ENCODE assay signal across 18 cellular contexts in the genomic region with DNA sequence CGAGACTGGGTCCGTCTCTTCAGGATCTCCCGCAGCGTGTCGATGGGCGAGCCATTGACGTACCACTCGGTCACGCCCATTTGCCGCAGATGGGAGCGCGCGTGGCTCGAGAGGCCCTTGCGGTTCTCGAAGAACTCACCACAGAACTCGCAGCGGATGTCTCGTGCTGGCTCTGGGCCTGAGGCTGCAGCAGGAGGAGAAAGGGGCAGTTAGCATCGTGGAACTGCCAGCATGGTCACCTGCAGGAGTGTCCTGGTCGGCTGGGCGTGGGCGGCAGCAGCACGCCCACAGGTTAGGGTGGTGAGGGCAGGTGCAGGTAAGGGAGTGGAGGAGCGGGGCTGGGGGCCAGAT. TPM values are rescaled to one million over a fixed set of nuclear protein-coding genes. Genes with fewer than 3 reads are reported as not detected.
DNase-seq lines count a peak whose midpoint lies in the region; ATAC-seq and TF ChIP-seq lines count a peak whose summit lies in the region.
"Had no signal": no experiment of that assay in that cellular context is flagged by ENCODE, and none has a peak within 500 bp of the region (broad histone marks: within the 10 kb centered on the region; RNA-seq: fewer than 3 reads in every experiment).

No MANE protein-coding gene starts in this region.

- TF ChIP-seq CTCF in spleen (IDR thresholded peaks at IDR 0.05 in 8 of 11, conservative IDR thresholded peaks at IDR 0.05 in 3 of 11), result no peak

- peak overlapping the region; percentile 22 for H3K27ac Mint-ChIP-seq in activated naive CD8-positive, alpha-beta T cell
- no peak overlapping the region for H3K27ac Mint-ChIP-seq in activated naive CD8-positive, alpha-beta T cell treated with anti-CD3 and anti-CD28 coated beads, Interleukin-2, amount 50 U/mL, for 24 hours

- WGBS in spleen, 5 donors, result 95 to 98% (median 97%) methylated on average over 11 to 25 of the region's 25 CpGs

- ATAC-seq in activated naive CD8-positive, alpha-beta T cell treated with anti-CD3 and anti-CD28 coated beads, Interleukin-2, amount 50 U/mL, for 24 hours, result no peak
- ATAC-seq in HG03342 (IDR thresholded peaks at IDR 0.05; ENCODE audit: unreplicated experiment), result no peak
- ATAC-seq: A549, HCT116 had no signal

- no peak overlapping the region for H3K4me3 ChIP-seq in spleen
- H3K4me3 ChIP-seq: A549; BLaER1 treated with 17β-estradiol and CSF1 and Interleukin-3, amounts not matched to agents 10 nM and 100 nM had no signal

- H3K36me3 ChIP-seq in spleen, result peaks cover 5 to 86% (median 65%) of the 10 kb centered on the region in 6 donors

- no peak overlapping the region for H3K27ac ChIP-seq in spleen
- H3K27ac ChIP-seq: A549; BLaER1 treated with 17β-estradiol and CSF1 and Interleukin-3, amounts not matched to agents 10 nM and 100 nM had no signal

- peaks cover 20% of the 10 kb centered on the region for H3K4me1 Mint-ChIP-seq in activated naive CD8-positive, alpha-beta T cell (ENCODE audit: low read depth)
- peaks cover 17% of the 10 kb centered on the region for H3K4me1 Mint-ChIP-seq in activated naive CD8-positive, alpha-beta T cell treated with anti-CD3 and anti-CD28 coated beads, Interleukin-2, amount 50 U/mL, for 24 hours

- no peak overlapping the region for H3K4me3 Mint-ChIP-seq in activated naive CD8-positive, alpha-beta T cell
- H3K4me3 Mint-ChIP-seq in activated naive CD8-positive, alpha-beta T cell treated with anti-CD3 and anti-CD28 coated beads, Interleukin-2, amount 50 U/mL, for 24 hours, result no peak overlapping the region

- H3K4me1 ChIP-seq in spleen, result peaks cover 16 to 56% (median 41%) of the 10 kb centered on the region in 6 donors

- H3K27me3 ChIP-seq in spleen (replicated peaks in 1 of 7), result no peaks in the 10 kb centered on the region
- H3K27me3 ChIP-seq: BLaER1 treated with 17β-estradiol and CSF1 and Interleukin-3, amounts not matched to agents 10 nM and 100 nM had no signal

- DNase-seq in activated naive CD8-positive, alpha-beta T cell treated with anti-CD3 and anti-CD28 coated beads, Interleukin-2, amount 50 U/mL, for 24 hours, result no peak
- DNase-seq in epidermal melanocyte (ENCODE audit: insufficient read length, low spot score) (peak; percentile 7), spleen (peak; percentile 58), COLO668 (lab: John Stamatoyannopoulos, UW; ENCODE audit: unreplicated experiment) (no peak)
- DNase-seq: GF-D8, KBM-7, MV-4-11, NCI-H1417, NCI-H187 treated with DMSO at 0.1 percent for 48 hours, NCI-H345, NCI-H69, SIG-M5 had no signal

- H3K27me3 Mint-ChIP-seq in activated naive CD8-positive, alpha-beta T cell, result no peaks in the 10 kb centered on the region
- no peaks in the 10 kb centered on the region for H3K27me3 Mint-ChIP-seq in activated naive CD8-positive, alpha-beta T cell treated with anti-CD3 and anti-CD28 coated beads, Interleukin-2, amount 50 U/mL, for 24 hours

- no peak for TF ChIP-seq POLR2A in spleen (IDR thresholded peaks at IDR 0.05)

- H3K9me3 Mint-ChIP-seq in activated naive CD8-positive, alpha-beta T cell (ENCODE audit: low read depth), result no peaks in the 10 kb centered on the region
- H3K9me3 Mint-ChIP-seq in activated naive CD8-positive, alpha-beta T cell treated with anti-CD3 and anti-CD28 coated beads, Interleukin-2, amount 50 U/mL, for 24 hours, result no peaks in the 10 kb centered on the region

- H3K36me3 Mint-ChIP-seq in activated naive CD8-positive, alpha-beta T cell, result peaks cover 6% of the 10 kb centered on the region
- peaks cover 41% of the 10 kb centered on the region for H3K36me3 Mint-ChIP-seq in activated naive CD8-positive, alpha-beta T cell treated with anti-CD3 and anti-CD28 coated beads, Interleukin-2, amount 50 U/mL, for 24 hours (ENCODE audit: low read depth)

- intact Hi-C loops in spleen (cut with DNase I; ENCODE audit: low total_unique reads), result no loop called here

- H3K9me3 ChIP-seq in spleen, result peaks cover 0 to 8% (median 7%) of the 10 kb centered on the region in 8 donors

RNA-seq across cellular contexts. Expression of a gene that starts 8.5 kb away (rescaled TPM):
- total RNA-seq in spleen, result 100 to 1,000 TPM; 121 to 236 (median 140) TPM
- 100 to 1,000 TPM in 1 of 3 donors, 10 to 100 TPM in 2; 41.2 to 131 (median 87.8) TPM for polyA plus RNA-seq in spleen

RNA-seq across cellular contexts. Expression of a gene that starts 22.4 kb away (rescaled TPM):
- total RNA-seq in spleen, result 10 to 100 TPM; 23.1 to 33.7 (median 26.9) TPM
- 10 to 100 TPM in 1 of 3 donors, 1 to 10 TPM in 2; 6.6 to 14.8 (median 7.0) TPM for polyA plus RNA-seq in spleen

RNA-seq across cellular contexts. Expression of a gene that starts 37.0 kb away (rescaled TPM):
- total RNA-seq in spleen, result 10 to 100 TPM; 43.9 to 79.1 (median 59.2) TPM
- 10 to 100 TPM; 31.7 to 66.8 (median 66.1) TPM for polyA plus RNA-seq in spleen
- total RNA-seq: Daoy had no signal
- polyA plus RNA-seq: A549 had no signal

RNA-seq across cellular contexts. Expression of a gene that starts 47.7 kb away (rescaled TPM):
- 10 to 100 TPM; 24.9 to 51.3 (median 48.9) TPM for total RNA-seq in spleen
- 10 to 100 TPM; 13.9 to 24.8 (median 21.9) TPM for polyA plus RNA-seq in spleen

RNA-seq across cellular contexts. Expression of a gene that starts 52.0 kb away (rescaled TPM):
- total RNA-seq in spleen, result under 1 TPM in 2 of 7 donors, not detected in 5; 0.10 to 0.16 TPM
- under 1 TPM in 2 of 3 donors, not detected in 1; 0.02 to 0.06 TPM for polyA plus RNA-seq in spleen
- polyA plus RNA-seq: A549 had no signal

Comparison
In these comparisons a context has a peak if more than half of its experiments do, and no peak if none do; other contexts are left out.
1. DNase-seq: peak in epidermal melanocyte (single experiment) and spleen (single experiment); none in activated naive CD8-positive, alpha-beta T cell treated with anti-CD3 and anti-CD28 coated beads, Interleukin-2, amount 50 U/mL, for 24 hours (single experiment) and COLO668 (single experiment).